Comparison of ENCODE assay signal across 1 cellular context in the genomic region with DNA sequence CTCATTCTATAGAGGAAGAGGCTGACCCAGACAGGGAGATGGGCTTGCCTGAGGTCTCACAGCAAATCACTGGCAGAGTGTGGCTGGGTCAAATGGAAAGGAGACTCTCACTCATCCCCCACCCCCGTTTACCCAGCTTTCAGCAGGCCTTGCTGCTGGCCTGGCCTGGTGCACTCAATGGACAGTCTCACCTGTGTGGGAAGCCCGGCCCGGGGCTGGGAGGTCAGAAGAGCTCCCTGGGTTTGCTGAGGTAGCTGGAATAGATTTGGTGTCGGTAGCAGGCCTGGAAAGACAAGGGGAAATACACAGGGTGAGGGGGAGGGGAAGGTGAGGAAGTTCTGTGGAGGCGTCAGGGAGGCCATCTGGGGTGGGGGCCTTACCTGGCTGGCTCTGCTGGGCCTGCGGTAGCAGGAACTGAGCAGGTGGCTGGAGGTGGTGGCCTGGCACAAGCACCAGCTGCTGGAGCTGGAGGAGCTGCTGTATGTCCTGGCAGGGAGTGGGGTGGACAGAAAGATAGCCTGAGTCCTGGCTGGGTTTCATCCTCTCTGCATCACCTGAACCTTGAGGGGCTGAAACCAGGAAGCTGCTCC.
TF ChIP-seq lines count a peak whose summit lies in the region.

No MANE protein-coding gene starts in this region.

TF ChIP-seq in IMR-90, 13 proteins besides CTCF, POLR2A, EP300 and RAD21:
- TF ChIP-seq BHLHE40 (IDR thresholded peaks at IDR 0.05; ENCODE audit: low read depth, low read length) (no peak), CHD1 (IDR thresholded peaks at IDR 0.05; ENCODE audit: low read depth, low read length) (no peak), RFX5 (IDR thresholded peaks at IDR 0.05; ENCODE audit: low read depth, low read length) (no peak), FOS (IDR thresholded peaks at IDR 0.05; ENCODE audit: low read depth, low read length) (no peak), SMC3 (IDR thresholded peaks at IDR 0.05; ENCODE audit: low read depth, low read length) (no peak), MXI1 (IDR thresholded peaks at IDR 0.05; ENCODE audit: borderline replicate concordance, low read depth, low read length) (no peak), MAFK (IDR thresholded peaks at IDR 0.05; ENCODE audit: low read depth, low read length) (no peak), CEBPB (IDR thresholded peaks at IDR 0.05; ENCODE audit: low read depth, low read length) (no peak), MAZ (IDR thresholded peaks at IDR 0.05; ENCODE audit: borderline replicate concordance, low read depth, low read length) (no peak), RCOR1 (IDR thresholded peaks at IDR 0.05; ENCODE audit: insufficient replicate concordance, low read length) (no peak), NFE2L2 (IDR thresholded peaks at IDR 0.05; ENCODE audit: low read depth, low read length) (no peak)
- TF ChIP-seq, protein P1, sequence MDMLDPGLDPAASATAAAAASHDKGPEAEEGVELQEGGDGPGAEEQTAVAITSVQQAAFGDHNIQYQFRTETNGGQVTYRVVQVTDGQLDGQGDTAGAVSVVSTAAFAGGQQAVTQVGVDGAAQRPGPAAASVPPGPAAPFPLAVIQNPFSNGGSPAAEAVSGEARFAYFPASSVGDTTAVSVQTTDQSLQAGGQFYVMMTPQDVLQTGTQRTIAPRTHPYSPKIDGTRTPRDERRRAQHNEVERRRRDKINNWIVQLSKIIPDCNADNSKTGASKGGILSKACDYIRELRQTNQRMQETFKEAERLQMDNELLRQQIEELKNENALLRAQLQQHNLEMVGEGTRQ (IDR thresholded peaks at IDR 0.05; ENCODE audit: low read depth, low read length) = no peak
- TF ChIP-seq, protein P2, sequence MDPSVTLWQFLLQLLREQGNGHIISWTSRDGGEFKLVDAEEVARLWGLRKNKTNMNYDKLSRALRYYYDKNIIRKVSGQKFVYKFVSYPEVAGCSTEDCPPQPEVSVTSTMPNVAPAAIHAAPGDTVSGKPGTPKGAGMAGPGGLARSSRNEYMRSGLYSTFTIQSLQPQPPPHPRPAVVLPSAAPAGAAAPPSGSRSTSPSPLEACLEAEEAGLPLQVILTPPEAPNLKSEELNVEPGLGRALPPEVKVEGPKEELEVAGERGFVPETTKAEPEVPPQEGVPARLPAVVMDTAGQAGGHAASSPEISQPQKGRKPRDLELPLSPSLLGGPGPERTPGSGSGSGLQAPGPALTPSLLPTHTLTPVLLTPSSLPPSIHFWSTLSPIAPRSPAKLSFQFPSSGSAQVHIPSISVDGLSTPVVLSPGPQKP (IDR thresholded peaks at IDR 0.05; ENCODE audit: borderline replicate concordance, low read depth, low read length) = no peak
